8 cellular contexts compared by ENCODE assay signal in the genomic region with DNA sequence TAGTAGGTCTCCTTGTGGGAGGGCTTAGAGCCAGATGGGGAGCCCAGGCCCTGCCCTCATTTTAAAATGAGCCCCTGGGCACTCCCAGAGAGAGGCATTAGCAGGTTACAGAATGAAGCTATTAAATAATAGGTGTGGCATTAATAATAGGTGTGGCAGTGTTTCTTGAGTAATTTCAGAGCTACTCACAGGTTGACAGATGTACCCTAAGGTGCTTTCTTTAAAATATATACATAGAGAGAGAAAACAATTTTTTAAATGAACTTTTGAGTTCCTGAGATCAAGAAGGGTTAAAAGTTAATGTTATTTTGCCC. TPM values are rescaled to one million over a fixed set of nuclear protein-coding genes. Genes with fewer than 3 reads are reported as not detected.
DNase-seq lines count a peak whose midpoint lies in the region; ATAC-seq and TF ChIP-seq lines count a peak whose summit lies in the region.

No MANE protein-coding gene starts in this region.

- peaks cover 26% of the 10 kb centered on the region for H3K4me1 ChIP-seq in left ventricle myocardium inferior
- H3K4me1 ChIP-seq in lung (ENCODE audit: control insufficient read depth in 2 of 2, insufficient read depth in 2 of 2, low read length in 2 of 2): peaks cover 2 to 9% of the 10 kb centered on the region in 2 donors
- peaks cover 9 to 11% of the 10 kb centered on the region in 2 donors for H3K4me1 ChIP-seq in uterus

- H3K9me3 ChIP-seq in left ventricle myocardium inferior (replicated peaks) (no peaks in the 10 kb centered on the region), lung (ENCODE audit: control insufficient read depth in 2 of 2, insufficient read depth in 1 of 2, low read length in 1 of 2) (no peaks in the 10 kb centered on the region), uterus (no peaks in the 10 kb centered on the region)

- peak overlapping the region; percentile 91 for H3K4me3 Mint-ChIP-seq in activated naive CD8-positive, alpha-beta T cell

- H3K27ac ChIP-seq in left ventricle myocardium inferior (replicated peaks) (peak overlapping the region; percentile 72), lung (ENCODE audit: low read depth in 1 of 2, low read length in 1 of 2) (peak overlapping the region in 1 of 2 donors; percentile 56), uterus (peak overlapping the region; percentile 72 to 82)

- TF ChIP-seq CTCF in left ventricle myocardium inferior (IDR thresholded peaks at IDR 0.05; ENCODE audit: borderline replicate concordance) (no peak), lung (IDR thresholded peaks at IDR 0.05; ENCODE audit: control extremely low read depth, extremely low read depth) (no peak), uterus (IDR thresholded peaks at IDR 0.05) (no peak)

- no peaks in the 10 kb centered on the region for H3K27me3 ChIP-seq in left ventricle myocardium inferior (ENCODE audit: low read depth)
- H3K27me3 ChIP-seq in lung (ENCODE audit: control insufficient read depth, insufficient read depth): no peaks in the 10 kb centered on the region
- H3K27me3 ChIP-seq in uterus: no peaks in the 10 kb centered on the region

- no peak for TF ChIP-seq POLR2A in uterus (IDR thresholded peaks at IDR 0.05)

- H3K27ac Mint-ChIP-seq in activated naive CD8-positive, alpha-beta T cell: no peak overlapping the region

- peak; percentile 28 for ATAC-seq in lung (ENCODE audit: insufficient read depth, low FRiP score)
- no peak for ATAC-seq in GM21515 (IDR thresholded peaks at IDR 0.05; ENCODE audit: unreplicated experiment)

- H3K36me3 Mint-ChIP-seq in activated naive CD8-positive, alpha-beta T cell: peaks cover 2% of the 10 kb centered on the region

- DNase-seq in left ventricle myocardium inferior (no peak), cardiac septum (ENCODE audit: low spot score) (no peak), lung (ENCODE audit: low spot score) (no peak), uterus (no peak), GDM1 (lab: John Stamatoyannopoulos, UW) (no peak), glomerular visceral epithelial cell (ENCODE audit: extremely low spot score) (no peak)

- H3K4me3 ChIP-seq in left ventricle myocardium inferior (peak overlapping the region; percentile 78), lung (peak overlapping the region; percentile 81), uterus (peak overlapping the region; percentile 51 to 68)

- no peaks in the 10 kb centered on the region for H3K9me3 Mint-ChIP-seq in activated naive CD8-positive, alpha-beta T cell (ENCODE audit: low read depth)

- intact Hi-C loops in left ventricle myocardium inferior (cut with micrococcal nuclease) (no loop called here), cardiac septum (cut with DNase I) (loop anchor here (5.0 kb wide), 1 partner anchor 49 kb away; no protein-coding TSS in a partner anchor), uterus (cut with DNase I; ENCODE audit: low total_unique reads) (no loop called here)

- H3K4me1 Mint-ChIP-seq in activated naive CD8-positive, alpha-beta T cell (ENCODE audit: low read depth): peaks cover 37% of the 10 kb centered on the region

- no peaks in the 10 kb centered on the region for H3K27me3 Mint-ChIP-seq in activated naive CD8-positive, alpha-beta T cell

- H3K36me3 ChIP-seq in left ventricle myocardium inferior: no peaks in the 10 kb centered on the region
- no peaks in the 10 kb centered on the region for H3K36me3 ChIP-seq in lung (ENCODE audit: control insufficient read depth in 2 of 2, insufficient read depth in 2 of 2, low read length in 2 of 2)
- no peaks in the 10 kb centered on the region for H3K36me3 ChIP-seq in uterus

RNA-seq across cellular contexts. Expression of gene EEIG2, which starts 1.2 kb away (rescaled TPM):
- 7.5 TPM for total RNA-seq in left ventricle myocardium inferior
- total RNA-seq in cardiac septum: 7.3 TPM
- 10 to 100 TPM; 14.8 to 24.6 TPM for total RNA-seq in lung
- 1 to 10 TPM; 3.7 to 4.7 TPM for polyA plus RNA-seq in lung
- 10 to 100 TPM in 3 of 4 donors, 1 to 10 TPM in 1; 1.3 to 55.4 (median 13.1) TPM for total RNA-seq in uterus
